In genomic region chr12:85237320-85237719, GRCh38 we compare ENCODE assay signal across 31 cellular contexts. TPM values are rescaled to one million over a fixed set of nuclear protein-coding genes. Genes with fewer than 3 reads are reported as not detected.
"Had no signal": no experiment of that assay in that cellular context is flagged by ENCODE, and none has a peak within 500 bp of the region (broad histone marks: within the 10 kb centered on the region; RNA-seq: fewer than 3 reads in every experiment).

No MANE protein-coding gene starts in this region.

- DNase-seq: activated CD4-positive, alpha-beta memory T cell treated with anti-CD3 and anti-CD28 coated beads for 36 hours; activated CD4-positive, alpha-beta T cell treated with anti-CD3 and anti-CD28 coated beads, Interleukin-2, amount 10 ng/mL, durations not matched to agents 24 days and 14 days; activated CD4-positive, CD25-positive, alpha-beta regulatory T cell treated with anti-CD3 and anti-CD28 coated beads, Interleukin-2, amount 50 U/mL, for 72 hours; activated CD8-positive, alpha-beta memory T cell treated with anti-CD3 and anti-CD28 coated beads, Interleukin-2, amount 50 U/mL, for 4 hours; activated effector memory CD4-positive, alpha-beta T cell treated with anti-CD3 and anti-CD28 coated beads, Interleukin-2, amount 50 U/mL, for 16 hours; activated naive CD4-positive, alpha-beta T cell treated with anti-CD3 and anti-CD28 coated beads, Interleukin-2, amount 10 ng/mL, durations not matched to agents 7 days and 5 days; activated naive CD8-positive, alpha-beta T cell treated with anti-CD3 and anti-CD28 coated beads, Interleukin-2, amount 10 ng/mL, durations not matched to agents 7 days and 5 days; activated T-cell treated with anti-CD3 and anti-CD28 coated beads, Interleukin-2, amount 50 U/mL, for 1 hour; amygdala; dermis blood vessel endothelial cell; effector CD4-positive, alpha-beta T cell; esophagus squamous epithelium; head of caudate nucleus; hippocampal formation; kidney; left colon; midbrain; naive thymus-derived CD4-positive, alpha-beta T cell; ovary; retina; stimulated activated CD4-positive, alpha-beta T cell treated with anti-CD3 and anti-CD28 coated beads, Interleukin-12 subunit alpha, Interleukin-12 subunit beta, amount 100 ng/mL, for 4 hours; stimulated activated CD4-positive, alpha-beta T cell treated with anti-CD3 and anti-CD28 coated beads, Interleukin-4, amount 100 ng/mL, for 1 hour; stimulated activated naive CD8-positive, alpha-beta T cell treated with anti-CD3 and anti-CD28 coated beads, Interleukin-15, Interleukin-2, amounts not matched to agents 100 U/mL and 50 U/mL, for 24 hours had no signal

- H3K36me3 ChIP-seq: esophagus squamous epithelium, ovary, prostate gland, thoracic aorta had no signal

- H3K4me3 ChIP-seq: esophagus squamous epithelium, ovary, prostate gland, skin epidermis, thoracic aorta had no signal

- H3K27me3 ChIP-seq: esophagus squamous epithelium, ovary had no signal

- H3K4me1 ChIP-seq: esophagus squamous epithelium, prostate gland had no signal

- H3K9me3 ChIP-seq: esophagus squamous epithelium, ovary, prostate gland, thoracic aorta had no signal

- ATAC-seq: left colon; naive thymus-derived CD4-positive, alpha-beta T cell; sciatic nerve; stimulated activated naive CD8-positive, alpha-beta T cell treated with anti-CD3 and anti-CD28 coated beads, Interleukin-15, Interleukin-2, amounts not matched to agents 100 U/mL and 50 U/mL, for 24 hours had no signal

RNA-seq across cellular contexts. Expression of gene ALX1, which starts 42.7 kb away (rescaled TPM):
- total RNA-seq: activated CD4-positive, alpha-beta memory T cell treated with anti-CD3 and anti-CD28 coated beads for 36 hours; activated CD4-positive, alpha-beta T cell treated with anti-CD3 and anti-CD28 coated beads, Interleukin-2, amount 10 ng/mL, durations not matched to agents 24 days and 14 days; activated CD8-positive, alpha-beta memory T cell treated with anti-CD3 and anti-CD28 coated beads for 36 hours; activated naive CD8-positive, alpha-beta T cell treated with anti-CD3 and anti-CD28 coated beads, Interleukin-2, amount 10 ng/mL, durations not matched to agents 7 days and 5 days; activated T-helper 1 cell treated with anti-CD3 and anti-CD28 coated beads, Interleukin-12 subunit alpha, Interleukin-12 subunit beta, Interleukin-2, Interleukin-4 antibody, amounts not matched to agents 30 ng/mL and 10 ng/mL and 1 ng/mL, durations not matched to agents 14 hours and 24 hours and 36 hours; dermis blood vessel endothelial cell; esophagus squamous epithelium; left colon; liver; naive thymus-derived CD4-positive, alpha-beta T cell; prostate gland; T-helper 1 cell treated with Interleukin-12 subunit alpha and Interleukin-12 subunit beta and Interleukin-4 antibody, amounts not matched to agents 30 ng/mL and 1 ng/mL, for 36 hours; thoracic aorta had no signal
- polyA plus RNA-seq: liver; naive thymus-derived CD4-positive, alpha-beta T cell had no signal
